ENCODE assay signal across 9 cellular contexts in the genomic region with DNA sequence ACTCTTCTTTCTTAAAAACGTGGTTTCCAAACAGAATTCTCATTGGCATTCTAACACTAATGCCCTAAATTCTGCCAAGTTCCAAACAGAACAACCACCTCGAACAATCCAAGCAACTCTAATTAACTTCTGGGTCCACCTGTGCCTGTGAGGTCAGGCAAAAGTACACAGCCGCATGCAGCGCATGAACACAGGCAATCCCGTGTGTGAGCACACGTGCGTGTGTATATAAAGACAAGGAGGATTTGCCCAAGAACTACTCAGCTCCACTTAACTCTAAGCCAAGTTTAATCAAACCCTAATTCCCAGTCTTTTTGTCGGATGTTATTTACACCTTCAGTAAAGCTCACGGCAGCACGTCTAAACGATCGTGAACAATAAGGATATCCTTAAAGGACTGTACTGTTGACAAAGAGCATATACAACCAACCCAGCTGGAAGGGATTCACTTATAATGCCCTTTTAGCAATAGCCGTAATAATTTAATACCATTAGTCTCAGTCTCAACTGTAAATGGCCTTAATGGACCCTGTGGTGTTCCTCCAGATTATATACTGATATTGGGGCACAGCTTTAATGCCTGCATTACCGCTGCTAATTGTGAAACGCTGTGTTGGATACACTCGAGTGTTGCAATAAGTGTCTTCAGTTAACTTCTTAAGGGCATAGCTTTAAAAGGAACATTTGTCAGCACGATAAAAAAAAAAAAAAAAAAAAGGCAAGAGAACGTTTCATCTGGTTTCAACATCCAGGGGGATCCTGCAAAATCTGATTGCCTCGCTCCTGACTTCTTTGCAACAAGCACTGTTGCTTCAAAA.
DNase-seq lines count a peak whose midpoint lies in the region; ATAC-seq and TF ChIP-seq lines count a peak whose summit lies in the region.
"Had no signal": no experiment of that assay in that cellular context is flagged by ENCODE, and none has a peak within 500 bp of the region (broad histone marks: within the 10 kb centered on the region; RNA-seq: fewer than 3 reads in every experiment).

No MANE protein-coding gene starts in this region.

- no peaks in the 10 kb centered on the region for H3K36me3 ChIP-seq in brain microvascular endothelial cell (replicated peaks)
- H3K36me3 ChIP-seq in lower lobe of right lung = no peaks in the 10 kb centered on the region
- no peaks in the 10 kb centered on the region for H3K36me3 ChIP-seq in upper lobe of right lung

- ATAC-seq in lower lobe of right lung = peak; percentile 32 to 43
- no peak for ATAC-seq in upper lobe of right lung
- no peak for ATAC-seq in activated T-helper 17 cell treated with anti-CD3 and anti-CD28 coated beads, Interleukin-2, amount 50 U/mL, for 72 hours (replicated peaks)
- ATAC-seq in HG02642 (IDR thresholded peaks at IDR 0.05; ENCODE audit: poor library complexity, unreplicated experiment) = no peak

- peaks cover 10% of the 10 kb centered on the region for H3K4me1 ChIP-seq in lower lobe of right lung
- peaks cover 10% of the 10 kb centered on the region for H3K4me1 ChIP-seq in upper lobe of right lung

- DNase-seq in NCI-H524 (lab: John Stamatoyannopoulos, UW) (peak; percentile 6 to 35), NCI-H524 treated with DMSO at 0.1 percent for 48 hours (lab: John Stamatoyannopoulos, UW) (no peak), brain microvascular endothelial cell (no peak), lower lobe of right lung (no peak), upper lobe of right lung (no peak)
- no peak for DNase-seq in activated naive CD4-positive, alpha-beta T cell treated with Interleukin-2 at 50 U/mL for 16 hours
- DNase-seq: activated CD4-positive, alpha-beta T cell treated with anti-CD3 and anti-CD28 coated beads, Interleukin-2, amount 50 U/mL, for 4 hours had no signal

- H3K4me3 Mint-ChIP-seq in activated T-helper 17 cell treated with anti-CD3 and anti-CD28 coated beads, Interleukin-2, amount 50 U/mL, for 72 hours = no peak overlapping the region

- H3K27ac Mint-ChIP-seq in activated T-helper 17 cell treated with anti-CD3 and anti-CD28 coated beads, Interleukin-2, amount 50 U/mL, for 72 hours = no peak overlapping the region

- H3K27me3 Mint-ChIP-seq in activated T-helper 17 cell treated with anti-CD3 and anti-CD28 coated beads, Interleukin-2, amount 50 U/mL, for 72 hours = peaks cover 6% of the 10 kb centered on the region

- H3K9me3 ChIP-seq in lower lobe of right lung = no peaks in the 10 kb centered on the region
- H3K9me3 ChIP-seq in upper lobe of right lung = no peaks in the 10 kb centered on the region

- H3K36me3 Mint-ChIP-seq in activated T-helper 17 cell treated with anti-CD3 and anti-CD28 coated beads, Interleukin-2, amount 50 U/mL, for 72 hours (ENCODE audit: low read depth) = no peaks in the 10 kb centered on the region

- TF ChIP-seq CTCF in brain microvascular endothelial cell (IDR thresholded peaks at IDR 0.05; ENCODE audit: low read depth, low read length, missing control alignments) = no peak
- no peak for TF ChIP-seq CTCF in lower lobe of right lung (IDR thresholded peaks at IDR 0.05)
- no peak for TF ChIP-seq CTCF in upper lobe of right lung (IDR thresholded peaks at IDR 0.05)

- peaks cover 5% of the 10 kb centered on the region for H3K4me1 Mint-ChIP-seq in activated T-helper 17 cell treated with anti-CD3 and anti-CD28 coated beads, Interleukin-2, amount 50 U/mL, for 72 hours

- no peaks in the 10 kb centered on the region for H3K9me3 Mint-ChIP-seq in activated T-helper 17 cell treated with anti-CD3 and anti-CD28 coated beads, Interleukin-2, amount 50 U/mL, for 72 hours

- in situ Hi-C loops in brain microvascular endothelial cell (cut with HindIII; ENCODE audit: low pct_ligation_motif_present, low sequenced_read_pairs) = no loop called here

- H3K27me3 ChIP-seq in brain microvascular endothelial cell (replicated peaks) = no peaks in the 10 kb centered on the region
- H3K27me3 ChIP-seq in lower lobe of right lung (ENCODE audit: low read depth) = peaks cover 4% of the 10 kb centered on the region
- H3K27me3 ChIP-seq in upper lobe of right lung = no peaks in the 10 kb centered on the region

- no peak overlapping the region for H3K4me3 ChIP-seq in brain microvascular endothelial cell (ENCODE audit: low read depth, low read length)
- peak overlapping the region; percentile 12 for H3K4me3 ChIP-seq in lower lobe of right lung
- H3K4me3 ChIP-seq in upper lobe of right lung = peak overlapping the region; percentile 14

- H3K27ac ChIP-seq in brain microvascular endothelial cell = peak overlapping the region; percentile 64
- H3K27ac ChIP-seq in lower lobe of right lung = peak overlapping the region; percentile 2
- peak overlapping the region; percentile 53 for H3K27ac ChIP-seq in upper lobe of right lung

- intact Hi-C loops in lower lobe of right lung (cut with DNase I) = no loop called here
- intact Hi-C loops in upper lobe of right lung (cut with DNase I) = no loop called here

Comparison
In these comparisons a context has a peak if more than half of its experiments do, and no peak if none do; other contexts are left out.
1. DNase-seq: peak in NCI-H524 (2 of 2); none in NCI-H524 treated with DMSO at 0.1 percent for 48 hours (single experiment), brain microvascular endothelial cell (single experiment), lower lobe of right lung (single experiment), upper lobe of right lung (single experiment) and activated naive CD4-positive, alpha-beta T cell treated with Interleukin-2 at 50 U/mL for 16 hours (single experiment).
2. H3K27ac ChIP-seq: peak in every context shown above with its lines; median percentile 64 in brain microvascular endothelial cell; 53 in upper lobe of right lung; 2 in lower lobe of right lung.
3. ATAC-seq: peak in lower lobe of right lung (2 of 2); none in upper lobe of right lung (single experiment), activated T-helper 17 cell treated with anti-CD3 and anti-CD28 coated beads, Interleukin-2, amount 50 U/mL, for 72 hours (single experiment) and HG02642 (single experiment).